In genomic region chr11:72624496-72625201, GRCh38 we compare ENCODE assay signal across 13 cellular contexts. TPM values are rescaled to one million over a fixed set of nuclear protein-coding genes. Genes with fewer than 3 reads are reported as not detected.
A peak's percentile ranks its signal among the peaks of the same experiment; 100 is the strongest.
DNase-seq lines count a peak whose midpoint lies in the region; ATAC-seq and TF ChIP-seq lines count a peak whose summit lies in the region.
"Had no signal": no experiment of that assay in that cellular context is flagged by ENCODE, and none has a peak within 500 bp of the region (broad histone marks: within the 10 kb centered on the region; RNA-seq: fewer than 3 reads in every experiment).

No MANE protein-coding gene starts in this region.

- H3K9me3 Mint-ChIP-seq in activated T-cell treated with anti-CD3 and anti-CD28 coated beads, Interleukin-2, amount 50 U/mL, for 72 hours: no peaks in the 10 kb centered on the region
- H3K9me3 Mint-ChIP-seq in activated T-cell treated with anti-CD3 and anti-CD28 coated beads, Interleukin-2, amount 50 U/mL, for 24 hours: no peaks in the 10 kb centered on the region
- H3K9me3 Mint-ChIP-seq in glutamatergic neuron (ENCODE audit: unreplicated experiment) (peaks cover 12% of the 10 kb centered on the region), neural progenitor cell (no peaks in the 10 kb centered on the region)
- H3K9me3 Mint-ChIP-seq: GM23338; naive thymus-derived CD8-positive, alpha-beta T cell had no signal

- peaks cover 4% of the 10 kb centered on the region for H3K27me3 ChIP-seq in neural progenitor cell
- no peaks in the 10 kb centered on the region for H3K27me3 ChIP-seq in uterus

- H3K27ac Mint-ChIP-seq in activated T-cell treated with anti-CD3 and anti-CD28 coated beads, Interleukin-2, amount 50 U/mL, for 72 hours: no peak overlapping the region
- H3K27ac Mint-ChIP-seq in activated T-cell treated with anti-CD3 and anti-CD28 coated beads, Interleukin-2, amount 50 U/mL, for 24 hours: no peak overlapping the region
- H3K27ac Mint-ChIP-seq in glutamatergic neuron (ENCODE audit: unreplicated experiment) (no peak overlapping the region), neural progenitor cell (peak overlapping the region; percentile 33)
- H3K27ac Mint-ChIP-seq: GM23338 had no signal

- peaks cover 11% of the 10 kb centered on the region for H3K4me1 Mint-ChIP-seq in activated T-cell treated with anti-CD3 and anti-CD28 coated beads, Interleukin-2, amount 50 U/mL, for 72 hours (ENCODE audit: low read depth)
- H3K4me1 Mint-ChIP-seq in activated T-cell treated with anti-CD3 and anti-CD28 coated beads, Interleukin-2, amount 50 U/mL, for 24 hours (ENCODE audit: low read depth): peaks cover 14% of the 10 kb centered on the region
- peaks cover 11% of the 10 kb centered on the region for H3K4me1 Mint-ChIP-seq in glutamatergic neuron (ENCODE audit: low read depth, unreplicated experiment)
- H3K4me1 Mint-ChIP-seq in neural progenitor cell: peaks cover 18% of the 10 kb centered on the region
- H3K4me1 Mint-ChIP-seq: GM23338 had no signal

- peaks cover 12% of the 10 kb centered on the region for H3K27me3 Mint-ChIP-seq in activated T-cell treated with anti-CD3 and anti-CD28 coated beads, Interleukin-2, amount 50 U/mL, for 72 hours (ENCODE audit: low read depth)
- no peaks in the 10 kb centered on the region for H3K27me3 Mint-ChIP-seq in activated T-cell treated with anti-CD3 and anti-CD28 coated beads, Interleukin-2, amount 50 U/mL, for 24 hours
- peaks cover 18% of the 10 kb centered on the region for H3K27me3 Mint-ChIP-seq in glutamatergic neuron (ENCODE audit: unreplicated experiment)
- H3K27me3 Mint-ChIP-seq in neural progenitor cell (ENCODE audit: insufficient read depth, low read depth): peaks cover 10% of the 10 kb centered on the region

- H3K4me3 Mint-ChIP-seq in activated T-cell treated with anti-CD3 and anti-CD28 coated beads, Interleukin-2, amount 50 U/mL, for 72 hours: no peak overlapping the region
- no peak overlapping the region for H3K4me3 Mint-ChIP-seq in activated T-cell treated with anti-CD3 and anti-CD28 coated beads, Interleukin-2, amount 50 U/mL, for 24 hours
- H3K4me3 Mint-ChIP-seq in glutamatergic neuron (ENCODE audit: unreplicated experiment): peak overlapping the region; percentile 3
- no peak overlapping the region for H3K4me3 Mint-ChIP-seq in neural progenitor cell
- H3K4me3 Mint-ChIP-seq: GM23338; naive thymus-derived CD8-positive, alpha-beta T cell had no signal

- H3K4me3 ChIP-seq in neural progenitor cell (no peak overlapping the region), uterus (no peak overlapping the region)
- H3K4me3 ChIP-seq: GM23338 had no signal

- H3K27ac ChIP-seq in neural progenitor cell (no peak overlapping the region), uterus (peak overlapping the region; percentile 53 to 62)

- TF ChIP-seq POLR2A in uterus (IDR thresholded peaks at IDR 0.05): no peak

- H3K4me2 ChIP-seq in neural progenitor cell: no peak overlapping the region
- H3K4me2 ChIP-seq: GM23338 had no signal

- intact Hi-C loops in uterus (cut with DNase I; ENCODE audit: low total_unique reads): no loop called here

- TF ChIP-seq CTCF in glutamatergic neuron (IDR thresholded peaks at IDR 0.05; ENCODE audit: partially characterized antibody, unreplicated experiment): no peak
- TF ChIP-seq CTCF in neural progenitor cell (IDR thresholded peaks at IDR 0.05): no peak
- TF ChIP-seq CTCF in uterus (IDR thresholded peaks at IDR 0.05): no peak

- H4K20me1 ChIP-seq in neural progenitor cell (ENCODE audit: low read depth): no peaks in the 10 kb centered on the region

- H3K9ac ChIP-seq in neural progenitor cell: no peak overlapping the region

- no peak overlapping the region for H2AFZ ChIP-seq in neural progenitor cell (replicated peaks)

- H3K4me1 ChIP-seq in neural progenitor cell: no peaks in the 10 kb centered on the region
- peaks cover 0 to 4% of the 10 kb centered on the region in 2 donors for H3K4me1 ChIP-seq in uterus

- H3K9me3 ChIP-seq in neural progenitor cell (ENCODE audit: low read depth) (no peaks in the 10 kb centered on the region), uterus (no peaks in the 10 kb centered on the region)

- H3K36me3 ChIP-seq in neural progenitor cell (no peaks in the 10 kb centered on the region), uterus (no peaks in the 10 kb centered on the region)

- peak; percentile 33 to 39 for ATAC-seq in activated T-cell treated with anti-CD3 and anti-CD28 coated beads, Interleukin-2, amount 50 U/mL, for 72 hours (replicated peaks in 1 of 2)
- ATAC-seq: naive thymus-derived CD8-positive, alpha-beta T cell had no signal

- no peak for DNase-seq in activated T-cell treated with anti-CD3 and anti-CD28 coated beads, Interleukin-2, amount 50 U/mL, for 72 hours
- no peak for DNase-seq in activated T-cell treated with anti-CD3 and anti-CD28 coated beads, Interleukin-2, amount 50 U/mL, for 24 hours
- DNase-seq in glutamatergic neuron (no peak), neural progenitor cell (ENCODE audit: low spot score) (no peak), uterus (peak in 1 of 2 donors; percentile 45), NCI-H2107 treated with DMSO at 0.1 percent for 48 hours (lab: John Stamatoyannopoulos, UW; ENCODE audit: unreplicated experiment) (no peak), COLO829 (ENCODE audit: low spot score) (no peak), SK-N-DZ (ENCODE audit: low spot score) (no peak)
- DNase-seq: KBM-7; naive thymus-derived CD8-positive, alpha-beta T cell; stimulated activated CD4-positive, alpha-beta T cell treated with anti-CD3 and anti-CD28 coated beads, Interleukin-2, amount 100 ng/mL, for 24 hours had no signal

- no peaks in the 10 kb centered on the region for H3K36me3 Mint-ChIP-seq in activated T-cell treated with anti-CD3 and anti-CD28 coated beads, Interleukin-2, amount 50 U/mL, for 72 hours (ENCODE audit: insufficient read depth in 2 of 2)
- H3K36me3 Mint-ChIP-seq in activated T-cell treated with anti-CD3 and anti-CD28 coated beads, Interleukin-2, amount 50 U/mL, for 24 hours (ENCODE audit: low read depth): no peaks in the 10 kb centered on the region
- H3K36me3 Mint-ChIP-seq in glutamatergic neuron (ENCODE audit: unreplicated experiment): peaks cover 3% of the 10 kb centered on the region
- H3K36me3 Mint-ChIP-seq in neural progenitor cell: no peaks in the 10 kb centered on the region
- H3K36me3 Mint-ChIP-seq: naive thymus-derived CD8-positive, alpha-beta T cell had no signal

- no peaks in the 10 kb centered on the region for H3K79me2 ChIP-seq in neural progenitor cell (ENCODE audit: low read depth)

- no peaks in the 10 kb centered on the region for H3F3A ChIP-seq in neural progenitor cell (ENCODE audit: low read depth)

RNA-seq across cellular contexts. Expression of gene PDE2A, which starts 49.6 kb away (rescaled TPM):
- 1 to 10 TPM in 1 of 2 donors, under 1 TPM in 1; 0.77 to 1.7 TPM for total RNA-seq in activated T-cell treated with anti-CD3 and anti-CD28 coated beads, Interleukin-2, amount 50 U/mL, for 72 hours
- total RNA-seq in glutamatergic neuron (ENCODE audit: unreplicated experiment) (16.9 TPM), neural progenitor cell (ENCODE audit: low replicate concordance) (0.11 and 2.3 TPM in 2 replicates), uterus (100 to 1,000 TPM in 2 of 4 donors, 10 to 100 TPM in 2; 13.8 to 185 (median 94.2) TPM)
- 8.2 and 12.9 TPM in 2 replicates for polyA plus RNA-seq in SK-N-DZ (2014; cell fraction: cytosol; rRNA removed)
- 45.4 and 47.9 TPM in 2 replicates for polyA plus RNA-seq in SK-N-DZ (2014; cell fraction: nucleus; rRNA removed)
- total RNA-seq: chondrocyte had no signal
